8 cellular contexts compared by ENCODE assay signal in the genomic region with DNA sequence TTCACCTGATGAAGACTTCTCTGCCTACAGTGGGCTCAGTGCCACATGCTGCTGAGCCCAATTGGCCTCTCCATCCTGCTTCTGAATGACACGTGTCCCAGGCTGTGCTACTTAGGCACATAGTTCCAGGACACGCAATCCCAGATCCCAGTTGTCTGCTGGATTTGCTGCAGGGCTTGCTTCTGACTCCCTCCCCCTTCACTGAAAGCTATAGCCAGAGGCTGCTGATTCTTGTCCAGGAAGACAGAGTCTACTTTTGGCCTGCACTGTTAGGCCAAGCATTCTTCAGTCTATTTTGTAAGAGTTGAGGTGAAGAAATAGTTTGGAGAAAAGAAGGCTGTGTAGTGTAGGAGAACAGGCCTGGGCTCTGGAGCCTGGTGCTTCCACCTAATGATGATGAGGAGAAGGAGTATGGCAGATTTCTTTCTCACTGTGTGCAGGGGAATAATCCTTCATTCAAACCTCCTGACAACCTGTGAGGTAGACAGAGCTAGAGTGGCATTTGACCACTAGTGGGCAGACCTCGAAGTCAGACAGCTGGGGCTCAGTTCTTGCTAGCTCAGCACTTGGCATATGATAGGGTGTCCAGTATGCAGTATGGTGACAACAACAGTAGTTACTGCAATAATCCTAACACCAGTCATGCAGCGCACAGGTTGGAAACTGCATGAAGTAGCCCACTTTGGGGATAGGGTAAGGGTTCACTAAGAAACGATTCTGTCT. TPM values are rescaled to one million over a fixed set of nuclear protein-coding genes. Genes with fewer than 3 reads are reported as not detected.
DNase-seq lines count a peak whose midpoint lies in the region; ATAC-seq and TF ChIP-seq lines count a peak whose summit lies in the region.

No MANE protein-coding gene starts in this region.

- no peak overlapping the region for H2BK5ac ChIP-seq in trophoblast cell (ENCODE audit: low read depth, low read length, poor library complexity)

- H3K9me3 ChIP-seq in OCI-LY3 (ENCODE audit: insufficient read depth, low read length) (no peaks in the 10 kb centered on the region), esophagus muscularis mucosa (no peaks in the 10 kb centered on the region), trophoblast cell (ENCODE audit: insufficient read depth, low read depth, low read length) (peaks cover 1% of the 10 kb centered on the region)

- H3K4me3 ChIP-seq in OCI-LY3 (ENCODE audit: low read length) (no peak overlapping the region), esophagus muscularis mucosa (no peak overlapping the region), trophoblast cell (ENCODE audit: low read depth, low read length) (no peak overlapping the region)

- peak; percentile 24 for DNase-seq in 8988T
- peak; percentile 36 for DNase-seq in GM04504 (ENCODE audit: low read depth)
- DNase-seq in esophagus muscularis mucosa (ENCODE audit: extremely low spot score), result no peak
- peak; percentile 95 to 96 for DNase-seq in trophoblast cell
- no peak for DNase-seq in T-cell
- no peak for DNase-seq in naive thymus-derived CD8-positive, alpha-beta T cell

- TF ChIP-seq POLR2A in esophagus muscularis mucosa (IDR thresholded peaks at IDR 0.05; ENCODE audit: low read depth), result no peak

- H3K18ac ChIP-seq in trophoblast cell (ENCODE audit: low read length), result no peak overlapping the region

- no peak overlapping the region for H3K23ac ChIP-seq in trophoblast cell (ENCODE audit: low read length)

- H3K4ac ChIP-seq in trophoblast cell (ENCODE audit: low read depth, low read length), result no peak overlapping the region

- H3K9me3 Mint-ChIP-seq in T-cell, result no peaks in the 10 kb centered on the region
- no peaks in the 10 kb centered on the region for H3K9me3 Mint-ChIP-seq in naive thymus-derived CD8-positive, alpha-beta T cell

- TF ChIP-seq CTCF in OCI-LY3 (IDR thresholded peaks at IDR 0.05; ENCODE audit: low read depth, low read length), result peak; percentile 66
- TF ChIP-seq CTCF in esophagus muscularis mucosa (IDR thresholded peaks at IDR 0.05), result peak in 1 of 3 experiments; percentile 35

- intact Hi-C loops in esophagus muscularis mucosa (cut with DNase I), result loop anchor here (5.0 kb wide), 1 partner anchor 115 kb away; no protein-coding TSS in a partner anchor

- H3K14ac ChIP-seq in trophoblast cell (ENCODE audit: low read length), result no peak overlapping the region

- H3K79me2 ChIP-seq in OCI-LY3 (ENCODE audit: low read length) (no peaks in the 10 kb centered on the region), trophoblast cell (ENCODE audit: control insufficient read depth, insufficient read depth, low read length, poor library complexity) (no peaks in the 10 kb centered on the region)

- POLR2A ChIA-PET in T-cell (lab: Charles Lee), result no interaction called here
- POLR2A ChIA-PET in naive thymus-derived CD8-positive, alpha-beta T cell (lab: Charles Lee), result no interaction called here

- no peaks in the 10 kb centered on the region for H4K20me1 ChIP-seq in OCI-LY3 (ENCODE audit: insufficient read depth, low read length)

- no peaks in the 10 kb centered on the region for H3K27me3 ChIP-seq in OCI-LY3 (ENCODE audit: low read depth, low read length)
- H3K27me3 ChIP-seq in esophagus muscularis mucosa, result no peaks in the 10 kb centered on the region
- H3K27me3 ChIP-seq in trophoblast cell (ENCODE audit: insufficient read depth, low read length), result no peaks in the 10 kb centered on the region

- H3K4me2 ChIP-seq in OCI-LY3 (ENCODE audit: low read length) (no peak overlapping the region), trophoblast cell (ENCODE audit: low read length) (no peak overlapping the region)

- no peak overlapping the region for H4K91ac ChIP-seq in trophoblast cell (ENCODE audit: low read depth, low read length)

- ATAC-seq in GM21576 (IDR thresholded peaks at IDR 0.05; ENCODE audit: unreplicated experiment) (no peak), T-cell (replicated peaks in 1 of 4) (no peak)
- no peak for ATAC-seq in naive thymus-derived CD8-positive, alpha-beta T cell

- 58% methylated on average over 5 of the region's 5 CpGs for WGBS in esophagus muscularis mucosa
- WGBS in trophoblast cell (ENCODE audit: extremely low coverage, insufficient coverage, insufficient read length), result no CpG with 5 or more reads among the region's 5 CpGs

- no peak overlapping the region for H2AFZ ChIP-seq in OCI-LY3 (ENCODE audit: low read depth, low read length)
- no peak overlapping the region for H2AFZ ChIP-seq in trophoblast cell (ENCODE audit: insufficient read depth, low read length, poor library complexity)

- no peak overlapping the region for H3K27ac ChIP-seq in OCI-LY3 (ENCODE audit: low read length)
- peak overlapping the region; percentile 72 to 80 (median 78) for H3K27ac ChIP-seq in esophagus muscularis mucosa (replicated peaks in 1 of 4)
- H3K27ac ChIP-seq in trophoblast cell (ENCODE audit: low read depth, low read length), result peak overlapping the region; percentile 21

- H2AK5ac ChIP-seq in trophoblast cell (ENCODE audit: low read length), result no peak overlapping the region

- no peaks in the 10 kb centered on the region for H3K36me3 ChIP-seq in OCI-LY3 (replicated peaks; ENCODE audit: low read depth, low read length)
- no peaks in the 10 kb centered on the region for H3K36me3 ChIP-seq in esophagus muscularis mucosa
- no peaks in the 10 kb centered on the region for H3K36me3 ChIP-seq in trophoblast cell (ENCODE audit: control insufficient read depth in 1 of 2, insufficient read depth in 2 of 2, low read length in 2 of 2)

- H2BK120ac ChIP-seq in trophoblast cell (ENCODE audit: insufficient read depth, low read length, poor library complexity), result no peak overlapping the region

- H3K4me3 Mint-ChIP-seq in T-cell, result no peak overlapping the region
- H3K4me3 Mint-ChIP-seq in naive thymus-derived CD8-positive, alpha-beta T cell, result no peak overlapping the region

- H3K27me3 Mint-ChIP-seq in T-cell, result no peaks in the 10 kb centered on the region
- H3K27me3 Mint-ChIP-seq in naive thymus-derived CD8-positive, alpha-beta T cell, result no peaks in the 10 kb centered on the region

- H3K9ac ChIP-seq in OCI-LY3 (ENCODE audit: low read length), result no peak overlapping the region
- H3K9ac ChIP-seq in trophoblast cell (ENCODE audit: low read length), result no peak overlapping the region

- H3K27ac Mint-ChIP-seq in T-cell, result no peak overlapping the region
- H3K27ac Mint-ChIP-seq in naive thymus-derived CD8-positive, alpha-beta T cell, result no peak overlapping the region

- H4K8ac ChIP-seq in trophoblast cell (ENCODE audit: low read depth, low read length), result no peak overlapping the region

- CTCF ChIA-PET in T-cell (lab: Charles Lee), result interaction anchor here in 1 of 2 donors (0.6 to 0.7 kb wide), 2 partner anchors 264 to 1091 kb away, joined by 3 read pairs; no protein-coding TSS in a partner anchor

- H3K79me1 ChIP-seq in trophoblast cell (ENCODE audit: low read length), result no peaks in the 10 kb centered on the region

- no peak for TF ChIP-seq EP300 in esophagus muscularis mucosa (IDR thresholded peaks at IDR 0.05)

- H2BK12ac ChIP-seq in trophoblast cell (ENCODE audit: low read length), result no peak overlapping the region

- peaks cover 3% of the 10 kb centered on the region for H3K36me3 Mint-ChIP-seq in T-cell
- peaks cover 0 to 2% (median 0%) of the 10 kb centered on the region in 3 donors for H3K36me3 Mint-ChIP-seq in naive thymus-derived CD8-positive, alpha-beta T cell

- no peaks in the 10 kb centered on the region for H3K4me1 Mint-ChIP-seq in T-cell
- peaks cover 0 to 3% (median under 1%) of the 10 kb centered on the region in 4 donors for H3K4me1 Mint-ChIP-seq in naive thymus-derived CD8-positive, alpha-beta T cell

- H3K4me1 ChIP-seq in OCI-LY3 (ENCODE audit: low read length), result no peaks in the 10 kb centered on the region
- peaks cover 22 to 76% (median 69%) of the 10 kb centered on the region in 4 donors for H3K4me1 ChIP-seq in esophagus muscularis mucosa
- peaks cover 9 to 10% of the 10 kb centered on the region in 2 experiments for H3K4me1 ChIP-seq in trophoblast cell (ENCODE audit: control insufficient read depth in 1 of 2, insufficient read depth in 2 of 2, low read length in 2 of 2)

- no peak overlapping the region for H4K12ac ChIP-seq in trophoblast cell (ENCODE audit: low read depth, low read length)

RNA-seq across cellular contexts. Expression of gene ASPN, which starts 19.5 kb away (rescaled TPM):
- 10 to 100 TPM in 3 of 4 donors, 1 to 10 TPM in 1; 9.1 to 21.6 (median 14.5) TPM for total RNA-seq in esophagus muscularis mucosa
- polyA plus RNA-seq in trophoblast cell (2013), result 0.01 TPM in 1 of 2 replicates, not detected in the other
- total RNA-seq in T-cell, result not detected
- total RNA-seq in naive thymus-derived CD8-positive, alpha-beta T cell, result not detected
- polyA plus RNA-seq in naive thymus-derived CD8-positive, alpha-beta T cell, result not detected

RNA-seq across cellular contexts. Expression of gene ECM2, which starts 34.0 kb away (rescaled TPM):
- total RNA-seq in esophagus muscularis mucosa, result 10 to 100 TPM in 2 of 4 donors, 1 to 10 TPM in 2; 8.1 to 11.7 (median 9.8) TPM
- polyA plus RNA-seq in trophoblast cell (2013), result 0.03 and 0.07 TPM in 2 replicates
- not detected for total RNA-seq in T-cell
- total RNA-seq in naive thymus-derived CD8-positive, alpha-beta T cell, result not detected
- polyA plus RNA-seq in naive thymus-derived CD8-positive, alpha-beta T cell, result not detected

Comparison
In these comparisons a context has a peak if more than half of its experiments do, and no peak if none do; other contexts are left out.
1. DNase-seq: peak in 8988T (single experiment), GM04504 (single experiment) and trophoblast cell (2 of 2); none in esophagus muscularis mucosa (single experiment), T-cell (0 of 34) and naive thymus-derived CD8-positive, alpha-beta T cell (0 of 10).
2. RNA of gene ASPN, which starts 19.5 kb away (total RNA-seq): 9.1 to 21.6 TPM in esophagus muscularis mucosa; not detected in T-cell and not detected in naive thymus-derived CD8-positive, alpha-beta T cell; every median in the first group is over 10 times any median in the second.
3. RNA of gene ECM2, which starts 34.0 kb away (total RNA-seq): 8.1 to 11.7 TPM in esophagus muscularis mucosa; not detected in T-cell and not detected in naive thymus-derived CD8-positive, alpha-beta T cell; every median in the first group is over 4 times any median in the second.